In genomic region chr18:3389977-3390376, GRCh38 we compare ENCODE assay signal across 36 cellular contexts.
"Had no signal": no experiment of that assay in that cellular context is flagged by ENCODE, and none has a peak within 500 bp of the region (broad histone marks: within the 10 kb centered on the region; RNA-seq: fewer than 3 reads in every experiment).

No MANE protein-coding gene starts in this region.

- DNase-seq: activated CD4-positive, alpha-beta T cell treated with anti-CD3 and anti-CD28 coated beads for 1 hour; activated CD4-positive, alpha-beta T cell treated with anti-CD3 and anti-CD28 coated beads for 4 hours; activated CD4-positive, alpha-beta T cell treated with anti-CD3 and anti-CD28 coated beads, Interleukin-2, amount 10 ng/mL, durations not matched to agents 7 days and 5 days; activated CD4-positive, alpha-beta T cell treated with anti-CD3 and anti-CD28 coated beads, Interleukin-2, amount 50 U/mL, for 4 hours; activated CD8-positive, alpha-beta memory T cell treated with anti-CD3 and anti-CD28 coated beads, Interleukin-2, amount 10 ng/mL, durations not matched to agents 7 days and 5 days; activated CD8-positive, alpha-beta memory T cell treated with anti-CD3 and anti-CD28 coated beads, Interleukin-2, amount 50 U/mL, for 4 hours; activated CD8-positive, alpha-beta T cell treated with anti-CD3 and anti-CD28 coated beads for 36 hours; activated effector memory CD4-positive, alpha-beta T cell treated with anti-CD3 and anti-CD28 coated beads, Interleukin-2, amount 50 U/mL, for 16 hours; activated naive CD4-positive, alpha-beta T cell treated with anti-CD3 and anti-CD28 coated beads for 36 hours; activated naive CD8-positive, alpha-beta T cell treated with anti-CD3 and anti-CD28 coated beads for 36 hours; activated naive CD8-positive, alpha-beta T cell treated with anti-CD3 and anti-CD28 coated beads, Interleukin-2, amount 50 U/mL, for 24 hours; activated T-cell treated with anti-CD3 and anti-CD28 coated beads, Interleukin-2, amount 50 U/mL, for 1 hour; activated T-cell treated with anti-CD3 and anti-CD28 coated beads, Interleukin-2, amount 50 U/mL, for 48 hours; adrenal gland; amygdala; aorta; body of pancreas; caudate nucleus; cortex of kidney; dermis blood vessel endothelial cell; effector CD4-positive, alpha-beta T cell; effector memory CD8-positive, alpha-beta T cell; erythroblast; foreskin keratinocyte; gastrocnemius medialis; glutamatergic neuron; heart left ventricle; T-helper 2 cell had no signal

- ATAC-seq: activated CD8-positive, alpha-beta memory T cell treated with anti-CD3 and anti-CD28 coated beads, Interleukin-2, amount 10 ng/mL, durations not matched to agents 7 days and 5 days; activated CD8-positive, alpha-beta T cell treated with anti-CD3 and anti-CD28 coated beads for 36 hours; activated naive CD8-positive, alpha-beta T cell treated with anti-CD3 and anti-CD28 coated beads, Interleukin-2, amount 50 U/mL, for 24 hours; body of pancreas; effector memory CD8-positive, alpha-beta T cell; foreskin keratinocyte; gastrocnemius medialis; heart left ventricle; WTC11 had no signal

- FAIRE-seq: colon, TTC549 had no signal

- H3K9me3 ChIP-seq: adrenal gland, gastrocnemius medialis had no signal

- H3K27me3 Mint-ChIP-seq: activated CD4-positive, alpha-beta T cell treated with anti-CD3 and anti-CD28 coated beads, Interleukin-2, amount 10 ng/mL, durations not matched to agents 7 days and 5 days; activated CD8-positive, alpha-beta memory T cell treated with anti-CD3 and anti-CD28 coated beads, Interleukin-2, amount 10 ng/mL, durations not matched to agents 7 days and 5 days; activated CD8-positive, alpha-beta T cell treated with anti-CD3 and anti-CD28 coated beads for 36 hours; activated naive CD4-positive, alpha-beta T cell treated with anti-CD3 and anti-CD28 coated beads, Interleukin-2, amount 50 U/mL, for 24 hours; activated naive CD8-positive, alpha-beta T cell treated with anti-CD3 and anti-CD28 coated beads for 36 hours; activated naive CD8-positive, alpha-beta T cell treated with anti-CD3 and anti-CD28 coated beads, Interleukin-2, amount 50 U/mL, for 24 hours had no signal

- H3K27ac Mint-ChIP-seq: activated CD4-positive, alpha-beta T cell treated with anti-CD3 and anti-CD28 coated beads, Interleukin-2, amount 10 ng/mL, durations not matched to agents 7 days and 5 days; activated CD8-positive, alpha-beta memory T cell treated with anti-CD3 and anti-CD28 coated beads, Interleukin-2, amount 10 ng/mL, durations not matched to agents 7 days and 5 days; activated CD8-positive, alpha-beta T cell treated with anti-CD3 and anti-CD28 coated beads for 36 hours; activated naive CD4-positive, alpha-beta T cell treated with anti-CD3 and anti-CD28 coated beads for 36 hours; activated naive CD4-positive, alpha-beta T cell treated with anti-CD3 and anti-CD28 coated beads, Interleukin-2, amount 50 U/mL, for 24 hours; activated naive CD8-positive, alpha-beta T cell treated with anti-CD3 and anti-CD28 coated beads for 36 hours; activated naive CD8-positive, alpha-beta T cell treated with anti-CD3 and anti-CD28 coated beads, Interleukin-2, amount 50 U/mL, for 24 hours; activated T-helper 1 cell treated with anti-CD3 and anti-CD28 coated beads, Interleukin-12 subunit alpha, Interleukin-12 subunit beta, Interleukin-2, Interleukin-4 antibody, amounts not matched to agents 30 ng/mL and 10 ng/mL and 1 ng/mL, durations not matched to agents 14 hours and 24 hours and 36 hours; activated T-helper 2 cell treated with anti-CD3 and anti-CD28 coated beads, Interferon-gamma antibody, Interleukin-2, Interleukin-4, amounts not matched to agents 10 μg/mL and 5 μg/mL and 100 μg/mL, durations not matched to agents 14 hours and 24 hours and 36 hours; WTC11 had no signal

- H3K27ac ChIP-seq: adrenal gland, body of pancreas, esophagus muscularis mucosa, foreskin keratinocyte, gastrocnemius medialis, heart left ventricle, VCaP had no signal

- H3K4me3 Mint-ChIP-seq: activated CD4-positive, alpha-beta T cell treated with anti-CD3 and anti-CD28 coated beads, Interleukin-2, amount 10 ng/mL, durations not matched to agents 7 days and 5 days; activated CD8-positive, alpha-beta memory T cell treated with anti-CD3 and anti-CD28 coated beads, Interleukin-2, amount 10 ng/mL, durations not matched to agents 7 days and 5 days; activated CD8-positive, alpha-beta T cell treated with anti-CD3 and anti-CD28 coated beads for 36 hours; activated naive CD4-positive, alpha-beta T cell treated with anti-CD3 and anti-CD28 coated beads for 36 hours; activated naive CD4-positive, alpha-beta T cell treated with anti-CD3 and anti-CD28 coated beads, Interleukin-2, amount 50 U/mL, for 24 hours; activated naive CD8-positive, alpha-beta T cell treated with anti-CD3 and anti-CD28 coated beads for 36 hours; activated naive CD8-positive, alpha-beta T cell treated with anti-CD3 and anti-CD28 coated beads, Interleukin-2, amount 50 U/mL, for 24 hours; activated T-helper 1 cell treated with anti-CD3 and anti-CD28 coated beads, Interleukin-12 subunit alpha, Interleukin-12 subunit beta, Interleukin-2, Interleukin-4 antibody, amounts not matched to agents 30 ng/mL and 10 ng/mL and 1 ng/mL, durations not matched to agents 14 hours and 24 hours and 36 hours; effector memory CD8-positive, alpha-beta T cell; WTC11 had no signal

- H3K36me3 ChIP-seq: adrenal gland, esophagus muscularis mucosa, gastrocnemius medialis, heart left ventricle had no signal

- H3K9me3 Mint-ChIP-seq: effector memory CD8-positive, alpha-beta T cell had no signal

- H3K27me3 ChIP-seq: adrenal gland, body of pancreas, esophagus muscularis mucosa, foreskin keratinocyte, gastrocnemius medialis, heart left ventricle had no signal

- H3K4me1 ChIP-seq: adrenal gland, body of pancreas, esophagus muscularis mucosa, gastrocnemius medialis, heart left ventricle had no signal

- H3K4me3 ChIP-seq: adrenal gland, body of pancreas, esophagus muscularis mucosa, gastrocnemius medialis, heart left ventricle had no signal

- H3K36me3 Mint-ChIP-seq: activated CD8-positive, alpha-beta memory T cell treated with anti-CD3 and anti-CD28 coated beads, Interleukin-2, amount 10 ng/mL, durations not matched to agents 7 days and 5 days had no signal

- H3K4me1 Mint-ChIP-seq: activated CD4-positive, alpha-beta T cell treated with anti-CD3 and anti-CD28 coated beads, Interleukin-2, amount 10 ng/mL, durations not matched to agents 7 days and 5 days; activated CD8-positive, alpha-beta memory T cell treated with anti-CD3 and anti-CD28 coated beads, Interleukin-2, amount 10 ng/mL, durations not matched to agents 7 days and 5 days; activated naive CD4-positive, alpha-beta T cell treated with anti-CD3 and anti-CD28 coated beads, Interleukin-2, amount 50 U/mL, for 24 hours; activated naive CD8-positive, alpha-beta T cell treated with anti-CD3 and anti-CD28 coated beads for 36 hours; activated naive CD8-positive, alpha-beta T cell treated with anti-CD3 and anti-CD28 coated beads, Interleukin-2, amount 50 U/mL, for 24 hours had no signal
